ENCODE assay signal across 19 cellular contexts in genomic region chr1:11931845-11932244, GRCh38. TPM values are rescaled to one million over a fixed set of nuclear protein-coding genes. Genes with fewer than 3 reads are reported as not detected.
A peak's percentile ranks its signal among the peaks of the same experiment; 100 is the strongest.
DNase-seq lines count a peak whose midpoint lies in the region; ATAC-seq and TF ChIP-seq lines count a peak whose summit lies in the region.
"Had no signal": no experiment of that assay in that cellular context is flagged by ENCODE, and none has a peak within 500 bp of the region (broad histone marks: within the 10 kb centered on the region; RNA-seq: fewer than 3 reads in every experiment).

No MANE protein-coding gene starts in this region.

- H3K36me3 ChIP-seq in heart right ventricle = peaks cover 0 to 7% (median 0%) of the 10 kb centered on the region in 9 donors
- no peaks in the 10 kb centered on the region; the same call in 1 of the 2 replicates for H3K36me3 ChIP-seq in RWPE2 (ENCODE audit: low read depth)

- intact Hi-C loops in heart right ventricle (cut with DNase I) (loop anchor here in 1 of 10 donors (5.0 kb wide), 1 partner anchor 45 kb away; no protein-coding TSS in a partner anchor), Right ventricle myocardium superior (cut with DNase I) (no loop called here)

- 93 to 95% methylated on average over 10 of the region's 10 CpGs for WGBS in heart right ventricle, 2 donors

- no peaks in the 10 kb centered on the region for H3K9me3 Mint-ChIP-seq in neural crest cell
- H3K9me3 Mint-ChIP-seq: CD4-positive, CD25-positive, alpha-beta regulatory T cell; CD8-positive, alpha-beta T cell had no signal

- DNase-seq in heart right ventricle = no peak
- DNase-seq in Right ventricle myocardium superior = no peak
- no peak for DNase-seq in RWPE2 (ENCODE audit: low spot score)
- DNase-seq in neural crest cell (ENCODE audit: low read depth, low spot score) = no peak
- no peak for DNase-seq in NOMO-1 treated with dmso at 0.1 percent for 144 hours (lab: John Stamatoyannopoulos, UW; ENCODE audit: unreplicated experiment)
- DNase-seq in GF-D8 (lab: John Stamatoyannopoulos, UW) = no peak
- DNase-seq: Caco-2; CD4-positive, CD25-positive, alpha-beta regulatory T cell; CD8-positive, alpha-beta T cell; DMS153; DND-41; H7; HCEC 1CT had no signal

- H3K9me3 ChIP-seq in heart right ventricle (no peaks in the 10 kb centered on the region), RWPE2 (ENCODE audit: severe bottlenecking) (no peaks in the 10 kb centered on the region)
- H3K9me3 ChIP-seq: BLaER1, Caco-2 had no signal

- ATAC-seq in heart right ventricle = no peak
- ATAC-seq in Right ventricle myocardium superior (ENCODE audit: poor library complexity) = no peak
- no peak for ATAC-seq in RWPE2 (ENCODE audit: low read depth)
- ATAC-seq: CD8-positive, alpha-beta T cell; GM12878 had no signal

- no peak for TF ChIP-seq CTCF in heart right ventricle (IDR thresholded peaks at IDR 0.05)
- TF ChIP-seq CTCF in RWPE2 (IDR thresholded peaks at IDR 0.05; ENCODE audit: poor library complexity, severe bottlenecking) = no peak
- TF ChIP-seq CTCF in neural crest cell (conservative IDR thresholded peaks at IDR 0.05) = no peak

- H3K27me3 Mint-ChIP-seq in neural crest cell (ENCODE audit: low read depth) = no peaks in the 10 kb centered on the region
- H3K27me3 Mint-ChIP-seq: B cell; CD4-positive, CD25-positive, alpha-beta regulatory T cell had no signal

- H3K27me3 ChIP-seq in heart right ventricle (no peaks in the 10 kb centered on the region), RWPE2 (ENCODE audit: insufficient read depth, poor library complexity, severe bottlenecking) (no peaks in the 10 kb centered on the region)
- H3K27me3 ChIP-seq: BLaER1 had no signal

- no peak overlapping the region for H3K27ac Mint-ChIP-seq in neural crest cell (ENCODE audit: unreplicated experiment)
- H3K27ac Mint-ChIP-seq: B cell; CD4-positive, CD25-positive, alpha-beta regulatory T cell; CD8-positive, alpha-beta T cell had no signal

- peaks cover 22% of the 10 kb centered on the region for H3K4me1 Mint-ChIP-seq in neural crest cell

- H3K4me3 ChIP-seq in heart right ventricle = no peak overlapping the region
- H3K4me3 ChIP-seq in RWPE2 (ENCODE audit: severe bottlenecking) = no peak overlapping the region
- H3K4me3 ChIP-seq: BLaER1, GM12878, GM23248 had no signal

- H3K4me3 Mint-ChIP-seq in neural crest cell = peak overlapping the region; percentile 51
- H3K4me3 Mint-ChIP-seq: B cell; CD8-positive, alpha-beta T cell had no signal

- H3K36me3 Mint-ChIP-seq in neural crest cell (ENCODE audit: low read depth) = no peaks in the 10 kb centered on the region
- H3K36me3 Mint-ChIP-seq: CD4-positive, CD25-positive, alpha-beta regulatory T cell; CD8-positive, alpha-beta T cell had no signal

- H3K27ac ChIP-seq in heart right ventricle (peak overlapping the region in 7 of 10 donors; percentile 51 to 90 (median 80)), RWPE2 (ENCODE audit: poor library complexity, severe bottlenecking) (peak overlapping the region; percentile 85)
- H3K27ac ChIP-seq: 22Rv1, BLaER1, C4-2B had no signal

- H3K4me1 ChIP-seq in heart right ventricle (peaks cover 14 to 87% (median 68%) of the 10 kb centered on the region in 9 donors), RWPE2 (ENCODE audit: insufficient read depth, poor library complexity, severe bottlenecking) (peaks cover 23% of the 10 kb centered on the region)
- H3K4me1 ChIP-seq: Caco-2 had no signal

RNA-seq across cellular contexts. Expression of gene PLOD1, which starts 2.7 kb away (rescaled TPM):
- 10 to 100 TPM; 27.3 to 95.3 (median 44.4) TPM for total RNA-seq in heart right ventricle
- polyA plus RNA-seq in heart right ventricle = 100 to 1,000 TPM in 1 of 2 donors, 10 to 100 TPM in 1; 53.0 to 102 TPM
- total RNA-seq in Right ventricle myocardium superior = 66.1 TPM
- 58.7 and 62.6 TPM in 2 replicates for total RNA-seq in neural crest cell

RNA-seq across cellular contexts. Expression of gene KIAA2013, which starts 5.6 kb away (rescaled TPM):
- total RNA-seq in heart right ventricle (10 to 100 TPM; 35.5 to 47.8 (median 39.0) TPM), Right ventricle myocardium superior (31.6 TPM), neural crest cell (35.0 and 39.4 TPM in 2 replicates)
- 10 to 100 TPM; 23.3 to 44.7 TPM for polyA plus RNA-seq in heart right ventricle

RNA-seq across cellular contexts. Expression of gene MFN2, which starts 48.4 kb away (rescaled TPM):
- total RNA-seq in heart right ventricle = 1,000 to 10,000 TPM in 1 of 10 donors, 100 to 1,000 TPM in 9; 470 to 1,066 (median 788) TPM
- 100 to 1,000 TPM; 154 to 171 TPM for polyA plus RNA-seq in heart right ventricle
- total RNA-seq in Right ventricle myocardium superior = 648 TPM
- 78.9 and 80.1 TPM in 2 replicates for total RNA-seq in neural crest cell
